19 cellular contexts compared by ENCODE assay signal in genomic region chr10:130715686-130716670, GRCh38.
DNase-seq lines count a peak whose midpoint lies in the region; ATAC-seq and TF ChIP-seq lines count a peak whose summit lies in the region.
"Had no signal": no experiment of that assay in that cellular context is flagged by ENCODE, and none has a peak within 500 bp of the region (broad histone marks: within the 10 kb centered on the region; RNA-seq: fewer than 3 reads in every experiment).

No MANE protein-coding gene starts in this region.

- TF ChIP-seq POLR2A in adrenal gland (IDR thresholded peaks at IDR 0.05) (no peak), transverse colon (IDR thresholded peaks at IDR 0.05) (no peak)

- WGBS in adrenal gland, 4 donors = 72 to 78% (median 76%) methylated on average over 9 to 12 of the region's 12 CpGs
- 81 to 87% methylated on average over 12 of the region's 12 CpGs for WGBS in lung, 2 donors
- WGBS in transverse colon (ENCODE audit: low coverage in 1 of 2), 2 donors = 81 to 85% methylated on average over 6 to 12 of the region's 12 CpGs

- peak overlapping the region in 6 of 11 experiments; percentile 34 to 48 (median 44); a peak in 7 of 22 replicates for H3K27ac ChIP-seq in BLaER1 treated with 17β-estradiol and CSF1 and Interleukin-3, amounts not matched to agents 10 nM and 100 nM
- H3K27ac ChIP-seq in adrenal gland (peak overlapping the region in 2 of 5 donors; percentile 57 to 69), lung (ENCODE audit: low read depth in 1 of 2, low read length in 1 of 2) (no peak overlapping the region), transverse colon (no peak overlapping the region)
- H3K27ac ChIP-seq: C4-2B, SJSA1 had no signal

- no peak for TF ChIP-seq CTCF in adrenal gland (IDR thresholded peaks at IDR 0.05)
- no peak for TF ChIP-seq CTCF in lung (IDR thresholded peaks at IDR 0.05; ENCODE audit: control extremely low read depth, extremely low read depth)
- no peak for TF ChIP-seq CTCF in transverse colon (IDR thresholded peaks at IDR 0.05)

- peak overlapping the region; percentile 66 to 90 (median 81) for H3K4me2 ChIP-seq in BLaER1 treated with 17β-estradiol and CSF1 and Interleukin-3, amounts not matched to agents 10 nM and 100 nM

- H3K9me3 ChIP-seq in BLaER1 treated with 17β-estradiol and CSF1 and Interleukin-3, amounts not matched to agents 10 nM and 100 nM (replicated peaks in 1 of 11) = no peaks in the 10 kb centered on the region
- H3K9me3 ChIP-seq in adrenal gland (replicated peaks in 1 of 3) (no peaks in the 10 kb centered on the region), lung (ENCODE audit: control insufficient read depth in 2 of 2, insufficient read depth in 1 of 2, low read length in 1 of 2) (peaks cover 0 to 4% of the 10 kb centered on the region in 2 donors), transverse colon (no peaks in the 10 kb centered on the region)

- DNase-seq in adrenal gland (peak in 5 of 7 donors; percentile 21 to 68 (median 38)), lung (ENCODE audit: low spot score) (no peak), transverse colon (no peak), middle frontal gyrus (ENCODE audit: extremely low spot score, low spot score) (no peak), COLO668 (lab: John Stamatoyannopoulos, UW; ENCODE audit: unreplicated experiment) (no peak)
- DNase-seq in activated CD4-positive, CD25-positive, alpha-beta regulatory T cell (lab: John Stamatoyannopoulos, UW) = no peak
- DNase-seq: DMS79; H7; Kasumi-1; NCI-H1105; NCI-H146; NCI-H2029 treated with DMSO at 0.1 percent for 48 hours; NCI-H226; NCI-H524; NCI-H774; NK-92 treated with Interleukin-12 subunit alpha and Interleukin-12 subunit beta, amount 100 ng/mL, for 24 hours had no signal

- peaks cover 0 to 7% (median 0%) of the 10 kb centered on the region in 11 experiments; a peak in 1 of 22 replicates for H4K20me1 ChIP-seq in BLaER1 treated with 17β-estradiol and CSF1 and Interleukin-3, amounts not matched to agents 10 nM and 100 nM

- no peak overlapping the region for H3K4me3 ChIP-seq in BLaER1 treated with 17β-estradiol and CSF1 and Interleukin-3, amounts not matched to agents 10 nM and 100 nM
- H3K4me3 ChIP-seq in adrenal gland (no peak overlapping the region), lung (no peak overlapping the region), transverse colon (no peak overlapping the region)
- H3K4me3 ChIP-seq: SJSA1 had no signal

- H3K27me3 ChIP-seq in BLaER1 treated with 17β-estradiol and CSF1 and Interleukin-3, amounts not matched to agents 10 nM and 100 nM = no peaks in the 10 kb centered on the region
- H3K27me3 ChIP-seq in adrenal gland (no peaks in the 10 kb centered on the region), lung (ENCODE audit: control insufficient read depth, insufficient read depth) (peaks cover 3% of the 10 kb centered on the region), transverse colon (no peaks in the 10 kb centered on the region)
- H3K27me3 ChIP-seq: SJSA1 had no signal

- in situ Hi-C loops in transverse colon (cut with MboI; ENCODE audit: low pct_ligation_motif_present in 1 of 4, low pct_unique_long_range_greater_than_20kb in 1 of 4, low sequenced_read_pairs in 3 of 4) = no loop called here

- intact Hi-C loops in adrenal gland (cut with DNase I) (no loop called here), transverse colon (cut with DNase I; ENCODE audit: low total_unique reads) (no loop called here)

- peak; percentile 9 for ATAC-seq in lung (ENCODE audit: insufficient read depth, low FRiP score)

- TF ChIP-seq EP300 in transverse colon (IDR thresholded peaks at IDR 0.05; ENCODE audit: low read depth) = peak; percentile 37

- peaks cover 75 to 83% (median 81%) of the 10 kb centered on the region in 10 experiments for H3K4me1 ChIP-seq in BLaER1 treated with 17β-estradiol and CSF1 and Interleukin-3, amounts not matched to agents 10 nM and 100 nM
- H3K4me1 ChIP-seq in adrenal gland (replicated peaks in 1 of 2) (no peaks in the 10 kb centered on the region), lung (ENCODE audit: control insufficient read depth in 2 of 2, insufficient read depth in 2 of 2, low read length in 2 of 2) (no peaks in the 10 kb centered on the region), transverse colon (no peaks in the 10 kb centered on the region)
- H3K4me1 ChIP-seq: SJSA1 had no signal

- no peaks in the 10 kb centered on the region for H3K36me3 ChIP-seq in BLaER1 treated with 17β-estradiol and CSF1 and Interleukin-3, amounts not matched to agents 10 nM and 100 nM
- H3K36me3 ChIP-seq in adrenal gland (replicated peaks in 1 of 2) (no peaks in the 10 kb centered on the region), lung (ENCODE audit: control insufficient read depth in 2 of 2, insufficient read depth in 2 of 2, low read length in 2 of 2) (no peaks in the 10 kb centered on the region), transverse colon (no peaks in the 10 kb centered on the region)
- H3K36me3 ChIP-seq: SJSA1 had no signal

- H3K9ac ChIP-seq in BLaER1 treated with 17β-estradiol and CSF1 and Interleukin-3, amounts not matched to agents 10 nM and 100 nM = no peak overlapping the region; a peak in 2 of 22 replicates

Comparison
In these comparisons a context has a peak if more than half of its experiments do, and no peak if none do; other contexts are left out.
1. H3K27ac ChIP-seq: peak in BLaER1 treated with 17β-estradiol and CSF1 and Interleukin-3, amounts not matched to agents 10 nM and 100 nM (6 of 11); none in lung (0 of 2) and transverse colon (0 of 4).
2. DNase-seq: peak in adrenal gland (5 of 7); none in lung (single experiment), transverse colon (single experiment), middle frontal gyrus (single experiment), activated CD4-positive, CD25-positive, alpha-beta regulatory T cell (0 of 4) and COLO668 (single experiment).